ENCODE assay signal across 9 cellular contexts in genomic region chr5:16894236-16895057, GRCh38. TPM values are rescaled to one million over a fixed set of nuclear protein-coding genes. Genes with fewer than 3 reads are reported as not detected.
DNase-seq lines count a peak whose midpoint lies in the region; ATAC-seq lines count a peak whose summit lies in the region.
"Had no signal": no experiment of that assay in that cellular context is flagged by ENCODE, and none has a peak within 500 bp of the region (broad histone marks: within the 10 kb centered on the region; RNA-seq: fewer than 3 reads in every experiment).

No MANE protein-coding gene starts in this region.

- peaks cover 26 to 33% of the 10 kb centered on the region in 2 donors for H3K4me1 ChIP-seq in neuronal stem cell (ENCODE audit: control insufficient read depth in 2 of 2, insufficient read depth in 1 of 2, low read depth in 1 of 2, low read length in 2 of 2)

- H3K23ac ChIP-seq in neuronal stem cell (ENCODE audit: low read depth, low read length, poor library complexity) = no peak overlapping the region

- peaks cover 4% of the 10 kb centered on the region for H3K79me1 ChIP-seq in neuronal stem cell (ENCODE audit: low read depth, low read length)

- no peak overlapping the region for H3K18ac ChIP-seq in neuronal stem cell (ENCODE audit: low read length)

- H3K14ac ChIP-seq in neuronal stem cell (ENCODE audit: low read length) = no peak overlapping the region

- no peaks in the 10 kb centered on the region for H3K4me1 Mint-ChIP-seq in activated CD8-positive, alpha-beta memory T cell treated with anti-CD3 and anti-CD28 coated beads, Interleukin-2, amount 10 ng/mL, durations not matched to agents 7 days and 5 days
- H3K4me1 Mint-ChIP-seq in activated naive CD8-positive, alpha-beta T cell treated with anti-CD3 and anti-CD28 coated beads, Interleukin-2, amount 50 U/mL, for 24 hours = no peaks in the 10 kb centered on the region

- H3K4me2 ChIP-seq in neuronal stem cell (ENCODE audit: insufficient read depth, low read length, poor library complexity, severe bottlenecking) = peak overlapping the region; percentile 39

- H2AFZ ChIP-seq in neuronal stem cell (ENCODE audit: low read length) = peak overlapping the region; percentile 25

- no peak overlapping the region for H4K8ac ChIP-seq in neuronal stem cell (ENCODE audit: low read depth, low read length)

- no peaks in the 10 kb centered on the region for H3K27me3 ChIP-seq in neuronal stem cell (ENCODE audit: control insufficient read depth in 3 of 3, insufficient read depth in 3 of 3, low read depth in 1 of 3, low read length in 3 of 3)

- no peaks in the 10 kb centered on the region for H3K36me3 ChIP-seq in neuronal stem cell (replicated peaks in 1 of 2; ENCODE audit: control insufficient read depth in 2 of 2, insufficient read depth in 2 of 2, low read length in 2 of 2)

- no peak for ATAC-seq in activated CD8-positive, alpha-beta memory T cell treated with anti-CD3 and anti-CD28 coated beads, Interleukin-2, amount 10 ng/mL, durations not matched to agents 7 days and 5 days
- ATAC-seq in activated naive CD8-positive, alpha-beta T cell treated with anti-CD3 and anti-CD28 coated beads, Interleukin-2, amount 50 U/mL, for 24 hours = no peak
- ATAC-seq in HG03095 (IDR thresholded peaks at IDR 0.05; ENCODE audit: unreplicated experiment) = no peak

- H2BK5ac ChIP-seq in neuronal stem cell (ENCODE audit: low read length) = no peak overlapping the region

- H3K36me3 Mint-ChIP-seq in activated CD8-positive, alpha-beta memory T cell treated with anti-CD3 and anti-CD28 coated beads, Interleukin-2, amount 10 ng/mL, durations not matched to agents 7 days and 5 days = no peaks in the 10 kb centered on the region
- no peaks in the 10 kb centered on the region for H3K36me3 Mint-ChIP-seq in activated naive CD8-positive, alpha-beta T cell treated with anti-CD3 and anti-CD28 coated beads, Interleukin-2, amount 50 U/mL, for 24 hours (ENCODE audit: low read depth)

- H3K4me3 ChIP-seq in neuronal stem cell (ENCODE audit: low read length in 2 of 2) = no peak overlapping the region

- no peak overlapping the region for H2BK12ac ChIP-seq in neuronal stem cell (ENCODE audit: low read length)

- CTCF ChIA-PET in activated CD8-positive, alpha-beta memory T cell treated with anti-CD3 and anti-CD28 coated beads, Interleukin-2, amount 10 ng/mL, durations not matched to agents 7 days and 5 days (lab: Charles Lee) = no interaction called here

- H3K4ac ChIP-seq in neuronal stem cell (ENCODE audit: low read length) = no peak overlapping the region

- H3K27ac Mint-ChIP-seq in activated CD8-positive, alpha-beta memory T cell treated with anti-CD3 and anti-CD28 coated beads, Interleukin-2, amount 10 ng/mL, durations not matched to agents 7 days and 5 days = no peak overlapping the region
- H3K27ac Mint-ChIP-seq in activated naive CD8-positive, alpha-beta T cell treated with anti-CD3 and anti-CD28 coated beads, Interleukin-2, amount 50 U/mL, for 24 hours = no peak overlapping the region
- H3K27ac Mint-ChIP-seq: T-helper 1 cell treated with Interleukin-12 subunit alpha and Interleukin-12 subunit beta and Interleukin-4 antibody, amounts not matched to agents 30 μg/mL and 1 μg/mL, for 36 hours had no signal

- no peak overlapping the region for H2BK15ac ChIP-seq in neuronal stem cell (ENCODE audit: low read length)

- no peaks in the 10 kb centered on the region for H3K9me3 Mint-ChIP-seq in activated CD8-positive, alpha-beta memory T cell treated with anti-CD3 and anti-CD28 coated beads, Interleukin-2, amount 10 ng/mL, durations not matched to agents 7 days and 5 days (ENCODE audit: low read depth)
- H3K9me3 Mint-ChIP-seq in activated naive CD8-positive, alpha-beta T cell treated with anti-CD3 and anti-CD28 coated beads, Interleukin-2, amount 50 U/mL, for 24 hours = no peaks in the 10 kb centered on the region
- H3K9me3 Mint-ChIP-seq: T-helper 1 cell treated with Interleukin-12 subunit alpha and Interleukin-12 subunit beta and Interleukin-4 antibody, amounts not matched to agents 30 μg/mL and 1 μg/mL, for 36 hours had no signal

- H3K9me3 ChIP-seq in neuronal stem cell (replicated peaks in 1 of 2; ENCODE audit: control insufficient read depth in 2 of 2, insufficient read depth in 1 of 2, low read depth in 1 of 2, low read length in 2 of 2) = no peaks in the 10 kb centered on the region

- DNase-seq in GM03348 (ENCODE audit: low spot score) (peak; percentile 39), NCI-H460 (ENCODE audit: extremely low read depth, low read depth) (peak; percentile 98), dermis blood vessel endothelial cell (peak; percentile 82), neuronal stem cell (ENCODE audit: low spot score) (peak; percentile 45)
- DNase-seq in activated CD8-positive, alpha-beta memory T cell treated with anti-CD3 and anti-CD28 coated beads, Interleukin-2, amount 10 ng/mL, durations not matched to agents 7 days and 5 days = no peak
- no peak for DNase-seq in activated naive CD8-positive, alpha-beta T cell treated with anti-CD3 and anti-CD28 coated beads, Interleukin-2, amount 50 U/mL, for 24 hours
- no peak for DNase-seq in NK-92 treated with Interleukin-12 subunit alpha and Interleukin-12 subunit beta, amount 100 ng/mL, for 24 hours (lab: John Stamatoyannopoulos, UW)

- H3K27me3 Mint-ChIP-seq in activated CD8-positive, alpha-beta memory T cell treated with anti-CD3 and anti-CD28 coated beads, Interleukin-2, amount 10 ng/mL, durations not matched to agents 7 days and 5 days = no peaks in the 10 kb centered on the region
- no peaks in the 10 kb centered on the region for H3K27me3 Mint-ChIP-seq in activated naive CD8-positive, alpha-beta T cell treated with anti-CD3 and anti-CD28 coated beads, Interleukin-2, amount 50 U/mL, for 24 hours

- no peak overlapping the region for H2BK120ac ChIP-seq in neuronal stem cell (ENCODE audit: low read depth, low read length)

- no peak overlapping the region for H3K4me3 Mint-ChIP-seq in activated CD8-positive, alpha-beta memory T cell treated with anti-CD3 and anti-CD28 coated beads, Interleukin-2, amount 10 ng/mL, durations not matched to agents 7 days and 5 days
- no peak overlapping the region for H3K4me3 Mint-ChIP-seq in activated naive CD8-positive, alpha-beta T cell treated with anti-CD3 and anti-CD28 coated beads, Interleukin-2, amount 50 U/mL, for 24 hours
- H3K4me3 Mint-ChIP-seq: T-helper 1 cell treated with Interleukin-12 subunit alpha and Interleukin-12 subunit beta and Interleukin-4 antibody, amounts not matched to agents 30 μg/mL and 1 μg/mL, for 36 hours had no signal

- no peak overlapping the region for H3K9ac ChIP-seq in neuronal stem cell (ENCODE audit: low read depth, low read length, poor library complexity)

- whole genome bisulfite sequencing in neuronal stem cell (ENCODE audit: extremely low coverage in 2 of 2, insufficient read length in 2 of 2, insufficient replicate concordance in 1 of 2), 2 donors = no CpG with 5 or more reads among the region's 13 CpGs

- H4K91ac ChIP-seq in neuronal stem cell (ENCODE audit: low read depth, low read length, poor library complexity) = no peak overlapping the region

- no peak overlapping the region for H2AK5ac ChIP-seq in neuronal stem cell (ENCODE audit: low read depth, low read length)

- H3K27ac ChIP-seq in neuronal stem cell (replicated peaks; ENCODE audit: low read length) = peak overlapping the region; percentile 31

RNA-seq across cellular contexts. Expression of gene MYO10, which starts 41.6 kb away (rescaled TPM):
- total RNA-seq in NCI-H460 (2014; rRNA removed; shearing (Covaris generic)) = 10.0 and 13.0 TPM in 2 replicates
- 6.3 TPM in 2 replicates for polyA plus RNA-seq in NCI-H460 (2014; cell fraction: nucleus; rRNA removed)
- 99.8 and 140 TPM in 2 replicates for total RNA-seq in dermis blood vessel endothelial cell
- 54.4 TPM for polyA plus RNA-seq in neuronal stem cell (2013, experiment 1 of 2)
- polyA plus RNA-seq in neuronal stem cell (2013, experiment 2 of 2) = 55.6 TPM
- total RNA-seq in activated CD8-positive, alpha-beta memory T cell treated with anti-CD3 and anti-CD28 coated beads, Interleukin-2, amount 10 ng/mL, durations not matched to agents 7 days and 5 days = not detected

Comparison
In these comparisons a context has a peak if more than half of its experiments do, and no peak if none do; other contexts are left out.
1. DNase-seq: peak in GM03348 (single experiment), NCI-H460 (single experiment), dermis blood vessel endothelial cell (single experiment) and neuronal stem cell (single experiment); none in activated CD8-positive, alpha-beta memory T cell treated with anti-CD3 and anti-CD28 coated beads, Interleukin-2, amount 10 ng/mL, durations not matched to agents 7 days and 5 days (single experiment), activated naive CD8-positive, alpha-beta T cell treated with anti-CD3 and anti-CD28 coated beads, Interleukin-2, amount 50 U/mL, for 24 hours (single experiment) and NK-92 treated with Interleukin-12 subunit alpha and Interleukin-12 subunit beta, amount 100 ng/mL, for 24 hours (single experiment).
2. RNA of gene MYO10, which starts 41.6 kb away (total RNA-seq): 99.8 to 140 TPM in dermis blood vessel endothelial cell and 10.0 to 13.0 TPM in NCI-H460; not detected in activated CD8-positive, alpha-beta memory T cell treated with anti-CD3 and anti-CD28 coated beads, Interleukin-2, amount 10 ng/mL, durations not matched to agents 7 days and 5 days; every median in the first group is over 10 times any median in the second.